Comparison of ENCODE assay signal across 9 cellular contexts in genomic region chr2:46970334-46971288, GRCh38. TPM values are rescaled to one million over a fixed set of nuclear protein-coding genes. Genes with fewer than 3 reads are reported as not detected.
DNase-seq lines count a peak whose midpoint lies in the region; ATAC-seq, FAIRE-seq and TF ChIP-seq lines count a peak whose summit lies in the region.
"Had no signal": no experiment of that assay in that cellular context is flagged by ENCODE, and none has a peak within 500 bp of the region (broad histone marks: within the 10 kb centered on the region; RNA-seq: fewer than 3 reads in every experiment).

No MANE protein-coding gene starts in this region.

- in situ Hi-C loops in HAP-1 (cut with MboI; ENCODE audit: low sequenced_read_pairs): no loop called here

- H3K4me3 ChIP-seq in bronchial epithelial cell (ENCODE audit: low read depth, low read length) (no peak overlapping the region), HAP-1 (no peak overlapping the region)

- DNase-seq in AML-193 (lab: John Stamatoyannopoulos, UW) (peak; percentile 80 to 81), LHCN-M2 (ENCODE audit: low read depth) (peak; percentile 55), bronchial epithelial cell (ENCODE audit: low read depth) (peak; percentile 94), mucosa of gallbladder (ENCODE audit: low spot score) (peak; percentile 90), HAP-1 (ENCODE audit: low spot score in 2 of 2) (no peak)
- DNase-seq in activated CD4-positive, alpha-beta T cell treated with anti-CD3 and anti-CD28 coated beads, Interleukin-2, amount 10 ng/mL, durations not matched to agents 24 days and 14 days: no peak

- H3K36me3 Mint-ChIP-seq in activated CD4-positive, alpha-beta T cell treated with anti-CD3 and anti-CD28 coated beads, Interleukin-2, amount 10 ng/mL, durations not matched to agents 24 days and 14 days (ENCODE audit: low read depth): peaks cover 17% of the 10 kb centered on the region

- intact Hi-C loops in activated CD4-positive, alpha-beta T cell treated with anti-CD3 and anti-CD28 coated beads, Interleukin-2, amount 10 ng/mL, durations not matched to agents 24 days and 14 days (cut with micrococcal nuclease): no loop called here

- no peak overlapping the region for H3K27ac Mint-ChIP-seq in activated CD4-positive, alpha-beta T cell treated with anti-CD3 and anti-CD28 coated beads, Interleukin-2, amount 10 ng/mL, durations not matched to agents 24 days and 14 days

- H3K36me3 ChIP-seq in bronchial epithelial cell (ENCODE audit: control insufficient read depth, insufficient read depth, low read length) (no peaks in the 10 kb centered on the region), HAP-1 (replicated peaks) (no peaks in the 10 kb centered on the region)

- H3K9me3 Mint-ChIP-seq in activated CD4-positive, alpha-beta T cell treated with anti-CD3 and anti-CD28 coated beads, Interleukin-2, amount 10 ng/mL, durations not matched to agents 24 days and 14 days: no peaks in the 10 kb centered on the region

- no peaks in the 10 kb centered on the region for H3K9me3 ChIP-seq in HAP-1

- no peaks in the 10 kb centered on the region for H3K27me3 Mint-ChIP-seq in activated CD4-positive, alpha-beta T cell treated with anti-CD3 and anti-CD28 coated beads, Interleukin-2, amount 10 ng/mL, durations not matched to agents 24 days and 14 days

- peaks cover 7% of the 10 kb centered on the region for H3K4me1 Mint-ChIP-seq in activated CD4-positive, alpha-beta T cell treated with anti-CD3 and anti-CD28 coated beads, Interleukin-2, amount 10 ng/mL, durations not matched to agents 24 days and 14 days

- H3K27me3 ChIP-seq in bronchial epithelial cell (ENCODE audit: control insufficient read depth, insufficient read depth, low read length) (no peaks in the 10 kb centered on the region), HAP-1 (ENCODE audit: low read depth) (no peaks in the 10 kb centered on the region)

- no peak for FAIRE-seq in bronchial epithelial cell (lab: Jason Lieb, UNC)

- TF ChIP-seq CTCF in bronchial epithelial cell (IDR thresholded peaks at IDR 0.05; ENCODE audit: insufficient read depth, low read length, severe bottlenecking): no peak

- ATAC-seq in GM21360 (IDR thresholded peaks at IDR 0.05; ENCODE audit: unreplicated experiment) (no peak), HG03565 (IDR thresholded peaks at IDR 0.05; ENCODE audit: unreplicated experiment) (no peak)
- ATAC-seq: Panc1 had no signal

- H3K4me3 Mint-ChIP-seq in activated CD4-positive, alpha-beta T cell treated with anti-CD3 and anti-CD28 coated beads, Interleukin-2, amount 10 ng/mL, durations not matched to agents 24 days and 14 days: no peak overlapping the region

- no peaks in the 10 kb centered on the region for H3K4me1 ChIP-seq in HAP-1

RNA-seq across cellular contexts. Expression of gene TTC7A, which starts 29.6 kb away (rescaled TPM):
- total RNA-seq in LHCN-M2 (2014; rRNA removed) (12.9 and 15.0 TPM in 2 replicates), bronchial epithelial cell (12.3 and 16.1 TPM in 2 replicates), mucosa of gallbladder (29.3 TPM)
- polyA plus RNA-seq in LHCN-M2 (2012): 12.6 TPM
- 68.7 and 74.6 TPM in 2 replicates for total RNA-seq in activated CD4-positive, alpha-beta T cell treated with anti-CD3 and anti-CD28 coated beads, Interleukin-2, amount 10 ng/mL, durations not matched to agents 24 days and 14 days

RNA-seq across cellular contexts. Expression of gene MCFD2, which starts 55.0 kb away (rescaled TPM):
- total RNA-seq in LHCN-M2 (2014; rRNA removed): 219 and 228 TPM in 2 replicates
- 85.9 TPM for polyA plus RNA-seq in LHCN-M2 (2012)
- total RNA-seq in bronchial epithelial cell: 71.9 and 105 TPM in 2 replicates
- 78.9 TPM for total RNA-seq in mucosa of gallbladder
- 46.7 and 47.2 TPM in 2 replicates for total RNA-seq in activated CD4-positive, alpha-beta T cell treated with anti-CD3 and anti-CD28 coated beads, Interleukin-2, amount 10 ng/mL, durations not matched to agents 24 days and 14 days

Comparison
In these comparisons a context has a peak if more than half of its experiments do, and no peak if none do; other contexts are left out.
1. DNase-seq: peak in AML-193 (2 of 2), LHCN-M2 (single experiment), bronchial epithelial cell (single experiment) and mucosa of gallbladder (single experiment); none in HAP-1 (0 of 2) and activated CD4-positive, alpha-beta T cell treated with anti-CD3 and anti-CD28 coated beads, Interleukin-2, amount 10 ng/mL, durations not matched to agents 24 days and 14 days (single experiment).